Comparison of ENCODE assay signal across 7 cellular contexts in the genomic region with DNA sequence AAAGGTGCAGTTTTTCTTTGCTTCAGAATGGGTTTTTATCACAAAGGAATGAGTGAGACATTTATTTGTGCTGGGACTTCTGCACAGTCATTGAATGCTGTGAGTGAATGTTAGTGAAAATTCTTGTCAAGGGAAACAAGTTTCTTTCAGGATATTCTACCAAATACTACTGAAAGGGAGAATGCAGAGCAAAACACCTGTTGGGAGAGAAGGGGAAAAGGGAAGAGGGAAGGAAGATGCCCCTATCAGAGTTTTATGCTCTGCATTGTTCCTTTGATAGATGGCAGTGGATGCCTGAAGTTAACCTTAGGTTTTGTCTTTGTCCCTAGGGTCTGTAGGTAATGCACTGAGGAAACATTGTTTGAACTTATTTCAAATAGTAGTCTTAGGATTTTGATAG.
DNase-seq lines count a peak whose midpoint lies in the region; ATAC-seq and TF ChIP-seq lines count a peak whose summit lies in the region.
"Had no signal": no experiment of that assay in that cellular context is flagged by ENCODE, and none has a peak within 500 bp of the region (broad histone marks: within the 10 kb centered on the region; RNA-seq: fewer than 3 reads in every experiment).

No MANE protein-coding gene starts in this region.

- H3K9me3 Mint-ChIP-seq in activated naive CD8-positive, alpha-beta T cell (ENCODE audit: low read depth): no peaks in the 10 kb centered on the region
- no peaks in the 10 kb centered on the region for H3K9me3 Mint-ChIP-seq in nephron progenitor cell

- DNase-seq in HFF-Myc (ENCODE audit: extremely low read depth, low read depth): no peak
- no peak for DNase-seq in nephron progenitor cell
- DNase-seq in effector CD4-positive, alpha-beta T cell: no peak

- ATAC-seq in GM21786 (IDR thresholded peaks at IDR 0.05; ENCODE audit: unreplicated experiment): no peak
- no peak for ATAC-seq in GM19467 (IDR thresholded peaks at IDR 0.05; ENCODE audit: unreplicated experiment)

- no peak for TF ChIP-seq CTCF in HFF-Myc (IDR thresholded peaks at IDR 0.05; ENCODE audit: low read depth, low read length, missing control alignments)
- TF ChIP-seq CTCF in nephron progenitor cell (IDR thresholded peaks at IDR 0.05): no peak

- H3K4me1 Mint-ChIP-seq in activated naive CD8-positive, alpha-beta T cell (ENCODE audit: low read depth): peaks cover 61% of the 10 kb centered on the region
- peaks cover 29% of the 10 kb centered on the region for H3K4me1 Mint-ChIP-seq in nephron progenitor cell

- peak overlapping the region; percentile 96 for H3K27ac Mint-ChIP-seq in activated naive CD8-positive, alpha-beta T cell
- peak overlapping the region; percentile 18 for H3K27ac Mint-ChIP-seq in nephron progenitor cell

- peak overlapping the region; percentile 69 for H3K4me3 ChIP-seq in HFF-Myc (replicated peaks; ENCODE audit: low read depth, low read length)
- H3K4me3 ChIP-seq: prostate gland had no signal

- peaks cover 6% of the 10 kb centered on the region for H3K36me3 Mint-ChIP-seq in activated naive CD8-positive, alpha-beta T cell
- H3K36me3 Mint-ChIP-seq in nephron progenitor cell (ENCODE audit: low read depth): peaks cover 19% of the 10 kb centered on the region

- H3K4me3 Mint-ChIP-seq in activated naive CD8-positive, alpha-beta T cell: peak overlapping the region; percentile 94
- peak overlapping the region; percentile 94 for H3K4me3 Mint-ChIP-seq in nephron progenitor cell

- no peaks in the 10 kb centered on the region for H3K27me3 Mint-ChIP-seq in activated naive CD8-positive, alpha-beta T cell
- no peaks in the 10 kb centered on the region for H3K27me3 Mint-ChIP-seq in nephron progenitor cell (ENCODE audit: low read depth, poor library complexity)
